ENCODE assay signal across 14 cellular contexts in the genomic region with DNA sequence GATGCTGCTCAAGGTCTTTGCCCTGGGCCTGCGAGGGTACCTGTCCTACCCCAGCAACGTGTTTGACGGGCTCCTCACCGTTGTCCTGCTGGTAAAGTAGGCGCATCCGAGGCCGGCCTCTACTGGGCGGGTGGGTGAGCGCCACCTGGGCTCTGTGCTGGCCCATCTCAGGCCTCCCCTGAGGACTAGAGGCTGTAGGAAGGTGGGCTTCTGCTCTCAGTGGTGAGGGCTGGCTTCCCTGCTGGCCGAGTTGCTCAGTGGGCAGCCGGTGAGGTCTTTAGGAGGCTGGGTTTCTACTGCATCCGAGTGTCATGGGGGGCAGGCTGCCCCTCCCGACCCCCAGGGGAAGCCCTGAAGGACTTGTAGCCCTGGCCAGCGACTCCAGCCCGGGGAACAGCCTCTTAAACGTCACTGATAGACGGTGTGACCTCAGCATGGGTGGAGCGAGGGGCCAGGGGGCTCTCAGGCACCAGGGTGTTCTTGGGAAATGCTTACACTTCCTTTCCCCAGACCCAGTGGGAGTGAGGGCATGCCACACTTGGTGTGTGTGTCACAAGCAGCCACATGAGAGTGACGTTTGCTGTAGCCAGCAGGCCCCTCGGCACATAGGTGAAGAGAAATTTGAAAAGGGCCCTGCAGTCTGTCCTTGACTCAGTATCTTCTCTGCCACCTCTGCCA.
"Had no signal": no experiment of that assay in that cellular context is flagged by ENCODE, and none has a peak within 500 bp of the region (broad histone marks: within the 10 kb centered on the region; RNA-seq: fewer than 3 reads in every experiment).

No MANE protein-coding gene starts in this region.

- H3K4me1 ChIP-seq: pancreas, thyroid gland had no signal

- H3K27ac Mint-ChIP-seq: brain had no signal

- DNase-seq: activated CD4-positive, alpha-beta T cell treated with anti-CD3 and anti-CD28 coated beads for 4 hours; activated CD8-positive, alpha-beta memory T cell treated with anti-CD3 and anti-CD28 coated beads for 24 hours; activated naive CD4-positive, alpha-beta T cell treated with anti-CD3 and anti-CD28 coated beads, Interleukin-2, amount 50 U/mL, for 16 hours; activated T-cell treated with anti-CD3 and anti-CD28 coated beads for 4 hours; esophagus squamous epithelium; stimulated activated CD4-positive, alpha-beta T cell treated with anti-CD3 and anti-CD28 coated beads, Interleukin-15, amount 100 ng/mL, for 24 hours; stimulated activated CD4-positive, alpha-beta T cell treated with anti-CD3 and anti-CD28 coated beads, Interleukin-4, amount 100 ng/mL, for 24 hours; stomach; T1000; thyroid gland; WERI-Rb-1 had no signal

- H3K27ac ChIP-seq: pancreas, thyroid gland, WERI-Rb-1 had no signal

- H3K4me3 Mint-ChIP-seq: brain, neural crest cell had no signal

- H3K4me3 ChIP-seq: esophagus squamous epithelium, pancreas, stomach, thyroid gland had no signal

- H3K4me1 Mint-ChIP-seq: brain had no signal

- H3K9me3 Mint-ChIP-seq: brain, neural crest cell had no signal

- H3K36me3 ChIP-seq: WERI-Rb-1 had no signal

- H3K27me3 ChIP-seq: esophagus squamous epithelium, pancreas, stomach, thyroid gland had no signal

- ATAC-seq: pancreas had no signal

- H3K27me3 Mint-ChIP-seq: brain had no signal

- H3K9me3 ChIP-seq: esophagus squamous epithelium, pancreas, stomach, thyroid gland had no signal
